ENCODE assay signal across 32 cellular contexts in genomic region chr6:30143780-30144179, GRCh38. TPM values are rescaled to one million over a fixed set of nuclear protein-coding genes. Genes with fewer than 3 reads are reported as not detected.
"Had no signal": no experiment of that assay in that cellular context is flagged by ENCODE, and none has a peak within 500 bp of the region (broad histone marks: within the 10 kb centered on the region; RNA-seq: fewer than 3 reads in every experiment).

No MANE protein-coding gene starts in this region.

- H3K9ac ChIP-seq: KMS-11 had no signal

- H3K36me3 ChIP-seq: brain microvascular endothelial cell, SJSA1 had no signal

- H3K27ac ChIP-seq: brain microvascular endothelial cell, KMS-11, SJSA1 had no signal

- DNase-seq: activated CD4-positive, alpha-beta T cell treated with anti-CD3 and anti-CD28 coated beads, Interleukin-2, amount 10 ng/mL, durations not matched to agents 24 days and 14 days; activated CD4-positive, alpha-beta T cell treated with anti-CD3 and anti-CD28 coated beads, Interleukin-2, amount 50 U/mL, for 4 hours; activated CD8-positive, alpha-beta T cell treated with anti-CD3 and anti-CD28 coated beads for 36 hours; activated effector memory CD4-positive, alpha-beta T cell treated with anti-CD3 and anti-CD28 coated beads, Interleukin-2, amount 50 U/mL, for 16 hours; activated naive CD4-positive, alpha-beta T cell; activated naive CD4-positive, alpha-beta T cell treated with anti-CD3 and anti-CD28 coated beads, Interleukin-2, amount 50 U/mL, for 16 hours; activated naive CD8-positive, alpha-beta T cell treated with anti-CD3 and anti-CD28 coated beads for 36 hours; activated T-cell treated with anti-CD3 and anti-CD28 coated beads, Interleukin-2, amount 50 U/mL, for 1 hour; activated T-cell treated with anti-CD3 and anti-CD28 coated beads, Interleukin-2, amount 50 U/mL, for 72 hours; amniotic stem cell; aorta; brain microvascular endothelial cell; central memory CD4-positive, alpha-beta T cell; NCI-H1105; NCI-H1417 treated with DMSO at 0.1 percent for 48 hours; NCI-H187 treated with DMSO at 0.1 percent for 48 hours; NCI-H2081; NCI-H226; NCI-H446 treated with DMSO at 0.1 percent for 48 hours; NCI-H524 treated with DMSO at 0.1 percent for 48 hours; SHP77 treated with DMSO at 0.1 percent for 48 hours; T1000 had no signal

- ATAC-seq: activated CD8-positive, alpha-beta T cell treated with anti-CD3 and anti-CD28 coated beads for 36 hours; activated T-cell treated with anti-CD3 and anti-CD28 coated beads, Interleukin-2, amount 50 U/mL, for 72 hours; activated T-helper 17 cell treated with anti-CD3 and anti-CD28 coated beads, Interleukin-2, amount 50 U/mL, for 72 hours; Panc1 had no signal

- H3K4me1 ChIP-seq: SJSA1 had no signal

- H3K9me3 ChIP-seq: SJSA1 had no signal

- H3K4me2 ChIP-seq: KMS-11 had no signal

- H3K4me3 ChIP-seq: SJSA1 had no signal

RNA-seq across cellular contexts. Expression of gene TRIM40, which starts 7.8 kb away (rescaled TPM):
- total RNA-seq: activated CD4-positive, alpha-beta T cell treated with anti-CD3 and anti-CD28 coated beads, Interleukin-2, amount 10 ng/mL, durations not matched to agents 24 days and 14 days; activated CD8-positive, alpha-beta memory T cell treated with anti-CD3 and anti-CD28 coated beads for 36 hours; activated CD8-positive, alpha-beta T cell treated with anti-CD3 and anti-CD28 coated beads for 36 hours; activated naive CD8-positive, alpha-beta T cell treated with anti-CD3 and anti-CD28 coated beads for 36 hours; activated T-cell treated with anti-CD3 and anti-CD28 coated beads, Interleukin-2, amount 50 U/mL, for 72 hours; activated T-helper 17 cell treated with anti-CD3 and anti-CD28 coated beads, Interleukin-2, amount 50 U/mL, for 72 hours; aorta; LHCN-M2; M059J; RPMI7951; SJSA1; T-helper 1 cell treated with Interleukin-12 subunit alpha and Interleukin-12 subunit beta and Interleukin-4 antibody, amounts not matched to agents 30 ng/mL and 1 ng/mL, for 36 hours; T-helper 2 cell treated with Interferon-gamma antibody and Interleukin-4, amounts not matched to agents 100 ng/mL and 5 ng/mL, for 36 hours had no signal

RNA-seq across cellular contexts. Expression of gene TRIM10, which starts 17.2 kb away (rescaled TPM):
- total RNA-seq: activated CD8-positive, alpha-beta memory T cell treated with anti-CD3 and anti-CD28 coated beads for 36 hours; activated CD8-positive, alpha-beta T cell treated with anti-CD3 and anti-CD28 coated beads for 36 hours; activated naive CD8-positive, alpha-beta T cell treated with anti-CD3 and anti-CD28 coated beads for 36 hours; LHCN-M2; M059J; RPMI7951; SJSA1 had no signal

RNA-seq across cellular contexts. Expression of gene TRIM15, which starts 19.6 kb away (rescaled TPM):
- total RNA-seq: activated CD8-positive, alpha-beta memory T cell treated with anti-CD3 and anti-CD28 coated beads for 36 hours; activated CD8-positive, alpha-beta T cell treated with anti-CD3 and anti-CD28 coated beads for 36 hours; activated T-helper 17 cell treated with anti-CD3 and anti-CD28 coated beads, Interleukin-2, amount 50 U/mL, for 72 hours; aorta; LHCN-M2; M059J; RPMI7951; SJSA1 had no signal

RNA-seq across cellular contexts. Expression of gene TRIM31, which starts 30.9 kb away (rescaled TPM):
- total RNA-seq: activated CD8-positive, alpha-beta memory T cell treated with anti-CD3 and anti-CD28 coated beads for 36 hours; activated CD8-positive, alpha-beta T cell treated with anti-CD3 and anti-CD28 coated beads for 36 hours; activated naive CD8-positive, alpha-beta T cell treated with anti-CD3 and anti-CD28 coated beads for 36 hours; activated T-helper 17 cell treated with anti-CD3 and anti-CD28 coated beads, Interleukin-2, amount 50 U/mL, for 72 hours; aorta; LHCN-M2; M059J; RPMI7951; SJSA1; T-helper 1 cell treated with Interleukin-12 subunit alpha and Interleukin-12 subunit beta and Interleukin-4 antibody, amounts not matched to agents 30 ng/mL and 1 ng/mL, for 36 hours; T-helper 2 cell treated with Interferon-gamma antibody and Interleukin-4, amounts not matched to agents 100 ng/mL and 5 ng/mL, for 36 hours had no signal
